1 cellular context compared by ENCODE assay signal in the genomic region with DNA sequence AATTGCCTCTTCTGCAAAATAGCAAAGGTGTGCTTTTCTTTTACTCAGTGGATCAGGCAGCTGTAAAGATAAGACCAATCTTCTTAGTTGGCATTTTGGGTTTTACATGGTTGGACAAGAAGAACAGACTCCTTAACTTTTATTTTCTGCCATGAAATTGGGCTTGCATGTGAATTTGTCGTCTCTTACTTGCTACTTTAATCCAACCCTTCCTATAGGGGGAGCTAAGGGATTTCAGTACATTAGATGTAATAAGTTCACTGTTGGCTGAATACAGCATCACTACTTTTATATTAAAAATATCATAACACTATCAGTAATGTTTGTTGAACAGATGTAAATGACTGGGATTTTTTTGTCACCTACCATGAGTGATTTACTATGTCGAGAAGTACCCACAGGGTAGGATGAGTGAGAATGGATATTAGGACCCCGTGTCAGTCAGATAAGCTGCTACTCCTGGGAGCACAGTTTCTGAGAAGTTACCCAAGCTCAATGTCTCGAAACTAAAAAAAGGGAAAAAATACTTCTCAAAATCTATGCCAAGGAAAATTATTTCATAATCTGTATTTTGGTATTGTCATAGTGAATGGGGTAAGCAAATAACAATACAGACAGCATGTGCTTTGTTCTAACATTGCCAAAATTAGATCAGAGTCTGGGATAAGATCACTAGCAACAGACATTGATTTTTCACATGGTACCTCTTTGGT.
TF ChIP-seq lines count a peak whose summit lies in the region.

No MANE protein-coding gene starts in this region.

TF ChIP-seq in HCT116, 20 proteins besides CTCF, POLR2A, EP300 and RAD21 (continued from another document):
- TF ChIP-seq, protein P1, sequence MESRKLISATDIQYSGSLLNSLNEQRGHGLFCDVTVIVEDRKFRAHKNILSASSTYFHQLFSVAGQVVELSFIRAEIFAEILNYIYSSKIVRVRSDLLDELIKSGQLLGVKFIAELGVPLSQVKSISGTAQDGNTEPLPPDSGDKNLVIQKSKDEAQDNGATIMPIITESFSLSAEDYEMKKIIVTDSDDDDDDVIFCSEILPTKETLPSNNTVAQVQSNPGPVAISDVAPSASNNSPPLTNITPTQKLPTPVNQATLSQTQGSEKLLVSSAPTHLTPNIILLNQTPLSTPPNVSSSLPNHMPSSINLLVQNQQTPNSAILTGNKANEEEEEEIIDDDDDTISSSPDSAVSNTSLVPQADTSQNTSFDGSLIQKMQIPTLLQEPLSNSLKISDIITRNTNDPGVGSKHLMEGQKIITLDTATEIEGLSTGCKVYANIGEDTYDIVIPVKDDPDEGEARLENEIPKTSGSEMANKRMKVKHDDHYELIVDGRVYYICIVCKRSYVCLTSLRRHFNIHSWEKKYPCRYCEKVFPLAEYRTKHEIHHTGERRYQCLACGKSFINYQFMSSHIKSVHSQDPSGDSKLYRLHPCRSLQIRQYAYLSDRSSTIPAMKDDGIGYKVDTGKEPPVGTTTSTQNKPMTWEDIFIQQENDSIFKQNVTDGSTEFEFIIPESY (IDR thresholded peaks at IDR 0.05; ENCODE audit: extremely low read depth, insufficient replicate concordance, low read length), result no peak
- TF ChIP-seq EGR1 (IDR thresholded peaks at IDR 0.05; ENCODE audit: low read depth) (no peak), ELF1 (IDR thresholded peaks at IDR 0.05; ENCODE audit: borderline replicate concordance, low read depth) (no peak), YY1 (IDR thresholded peaks at IDR 0.05; ENCODE audit: extremely low read depth, insufficient replicate concordance, low read depth, low read length) (no peak), SRF (IDR thresholded peaks at IDR 0.05; ENCODE audit: low read depth) (no peak), CBX3 (IDR thresholded peaks at IDR 0.05; ENCODE audit: low read depth) (no peak)
